ENCODE assay signal across 21 cellular contexts in the genomic region with DNA sequence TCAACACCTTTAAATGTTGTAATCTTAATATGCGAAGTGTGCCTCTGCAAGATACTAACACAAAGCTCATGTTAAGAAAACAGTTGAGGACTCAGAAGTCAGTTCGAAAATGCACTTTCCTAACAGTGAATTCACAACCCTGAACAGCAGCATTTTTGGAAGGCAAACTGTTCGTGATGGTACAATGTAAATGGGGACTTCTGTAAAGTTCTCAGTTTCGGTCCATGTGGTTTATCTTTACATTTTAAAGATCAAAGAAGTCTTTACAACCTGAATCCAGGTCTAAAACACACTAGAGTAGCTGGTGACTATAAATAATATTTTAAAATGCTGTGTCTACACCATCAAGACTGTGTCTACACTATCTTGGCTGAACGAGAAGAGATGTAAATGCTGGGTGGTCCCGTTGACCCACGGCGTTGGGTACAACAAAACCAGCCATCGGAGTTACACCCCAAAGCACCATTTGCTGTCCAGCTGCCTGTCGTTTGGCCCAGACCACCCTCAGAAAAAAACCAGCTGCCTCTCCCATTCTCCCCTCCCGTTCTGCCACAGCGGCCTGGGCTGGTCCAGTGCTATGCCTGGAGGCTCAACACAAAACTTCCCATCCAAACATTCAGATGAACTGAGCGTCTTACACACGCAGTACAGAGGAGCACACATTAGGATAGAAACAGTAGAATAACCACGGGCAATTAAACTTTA.
"Had no signal": no experiment of that assay in that cellular context is flagged by ENCODE, and none has a peak within 500 bp of the region (broad histone marks: within the 10 kb centered on the region; RNA-seq: fewer than 3 reads in every experiment).

No MANE protein-coding gene starts in this region.

- H3K9me3 ChIP-seq: esophagus muscularis mucosa, left ventricle myocardium inferior, mucosa of descending colon, right lobe of liver, thyroid gland had no signal

- ATAC-seq: activated naive CD8-positive, alpha-beta T cell treated with anti-CD3 and anti-CD28 coated beads, Interleukin-2, amount 50 U/mL, for 24 hours; foreskin keratinocyte; mucosa of descending colon; natural killer cell treated with Interleukin-12 subunit alpha and Interleukin-12 subunit beta and Interleukin-15 and Interleukin-18, amount 100 ng/mL, for 72 hours; right lobe of liver; stimulated activated memory B cell treated with anti-CD40 and anti-IgM and Interleukin-4, amounts not matched to agents 10 μg/mL and 1 μg/mL and 100 μg/mL, for 72 hours; stimulated activated naive CD8-positive, alpha-beta T cell treated with anti-CD3 and anti-CD28 coated beads, Interleukin-15, amount 100 ng/mL, for 72 hours had no signal

- H3K36me3 ChIP-seq: right lobe of liver, thyroid gland had no signal

- DNase-seq: activated CD4-positive, alpha-beta memory T cell treated with anti-CD3 and anti-CD28 coated beads for 36 hours; activated CD4-positive, alpha-beta T cell treated with anti-CD3 and anti-CD28 coated beads, Interleukin-2, amount 10 ng/mL, durations not matched to agents 24 days and 14 days; activated CD4-positive, CD25-positive, alpha-beta regulatory T cell treated with anti-CD3 and anti-CD28 coated beads, Interleukin-2, amount 50 U/mL, for 72 hours; activated naive CD8-positive, alpha-beta T cell treated with anti-CD3 and anti-CD28 coated beads, Interleukin-2, amount 50 U/mL, for 24 hours; activated T-cell treated with anti-CD3 and anti-CD28 coated beads, Interleukin-2, amount 50 U/mL, for 48 hours; amygdala; central memory CD4-positive, alpha-beta T cell; foreskin keratinocyte; left ventricle myocardium inferior; mesendoderm; mucosa of descending colon; small intestine; stimulated activated CD4-positive, alpha-beta T cell treated with anti-CD3 and anti-CD28 coated beads, Interleukin-4, amount 100 ng/mL, for 24 hours; substantia nigra; thyroid gland had no signal

- H3K27me3 ChIP-seq: foreskin keratinocyte, thyroid gland had no signal

- H3K4me1 ChIP-seq: esophagus muscularis mucosa, foreskin keratinocyte, left ventricle myocardium inferior, right lobe of liver, thyroid gland had no signal

- H3K4me3 ChIP-seq: esophagus muscularis mucosa, left ventricle myocardium inferior, lung, mucosa of descending colon, right lobe of liver, thyroid gland had no signal

- H3K27ac ChIP-seq: esophagus muscularis mucosa, foreskin keratinocyte, left ventricle myocardium inferior, right lobe of liver, thyroid gland had no signal
